16 cellular contexts compared by ENCODE assay signal in genomic region chr1:18160290-18160942, GRCh38. TPM values are rescaled to one million over a fixed set of nuclear protein-coding genes. Genes with fewer than 3 reads are reported as not detected.
A peak's percentile ranks its signal among the peaks of the same experiment; 100 is the strongest.
DNase-seq lines count a peak whose midpoint lies in the region; ATAC-seq and TF ChIP-seq lines count a peak whose summit lies in the region.
"Had no signal": no experiment of that assay in that cellular context is flagged by ENCODE, and none has a peak within 500 bp of the region (broad histone marks: within the 10 kb centered on the region; RNA-seq: fewer than 3 reads in every experiment).

No MANE protein-coding gene starts in this region.

- H3K36me3 ChIP-seq in neural progenitor cell (no peaks in the 10 kb centered on the region), GM23338 (ENCODE audit: insufficient read depth) (no peaks in the 10 kb centered on the region)
- H3K36me3 ChIP-seq: vagina had no signal

- H3K27me3 ChIP-seq in layer of hippocampus (ENCODE audit: control insufficient read depth, insufficient read depth, low read length) (no peaks in the 10 kb centered on the region), neural progenitor cell (no peaks in the 10 kb centered on the region), GM23338 (ENCODE audit: insufficient read depth) (no peaks in the 10 kb centered on the region)
- H3K27me3 ChIP-seq: foreskin keratinocyte, vagina had no signal

- H3K4me3 Mint-ChIP-seq in neural progenitor cell: no peak overlapping the region
- H3K4me3 Mint-ChIP-seq in GM23338: no peak overlapping the region
- H3K4me3 Mint-ChIP-seq: activated CD4-positive, alpha-beta T cell treated with anti-CD3 and anti-CD28 coated beads for 36 hours; effector memory CD8-positive, alpha-beta T cell had no signal

- H3K79me2 ChIP-seq in neural progenitor cell (ENCODE audit: low read depth) (no peaks in the 10 kb centered on the region), GM23338 (replicated peaks; ENCODE audit: insufficient read depth) (no peaks in the 10 kb centered on the region)

- no peak overlapping the region for H3K9ac ChIP-seq in neural progenitor cell

- intact Hi-C loops in sciatic nerve (cut with DNase I): no loop called here

- H4K20me1 ChIP-seq in neural progenitor cell (ENCODE audit: low read depth) (no peaks in the 10 kb centered on the region), GM23338 (replicated peaks; ENCODE audit: insufficient read depth) (0 out of 2 replicates have a peak, but pooled peaks cover 2% of the 10 kb centered on the region)

- H3K27ac Mint-ChIP-seq in neural progenitor cell (no peak overlapping the region), GM23338 (no peak overlapping the region)
- H3K27ac Mint-ChIP-seq: activated CD4-positive, alpha-beta T cell treated with anti-CD3 and anti-CD28 coated beads for 36 hours; effector memory CD8-positive, alpha-beta T cell had no signal

- H3K4me2 ChIP-seq in neural progenitor cell: no peak overlapping the region
- H3K4me2 ChIP-seq in GM23338: no peak overlapping the region

- H3K4me1 Mint-ChIP-seq in neural progenitor cell: no peaks in the 10 kb centered on the region
- H3K4me1 Mint-ChIP-seq in GM23338: peaks cover 6% of the 10 kb centered on the region; the same call in 2 of the 3 replicates
- H3K4me1 Mint-ChIP-seq: activated CD4-positive, alpha-beta T cell treated with anti-CD3 and anti-CD28 coated beads for 36 hours had no signal

- DNase-seq in GDM1 (lab: John Stamatoyannopoulos, UW) (peak; percentile 61), caudate nucleus (lab: John Stamatoyannopoulos, UW) (peak in 24 of 61 donors; percentile 3 to 47 (median 22)), sciatic nerve (ENCODE audit: low spot score) (peak; percentile 69), NCI-H2107 treated with DMSO at 0.1 percent for 48 hours (lab: John Stamatoyannopoulos, UW; ENCODE audit: unreplicated experiment) (no peak), neural progenitor cell (ENCODE audit: low spot score) (no peak), GM23338 (ENCODE audit: low spot score) (no peak), kidney glomerular epithelial cell (lab: John Stamatoyannopoulos, UW) (no peak)
- DNase-seq: activated CD4-positive, alpha-beta T cell treated with anti-CD3 and anti-CD28 coated beads for 36 hours; activated T-cell treated with anti-CD3 and anti-CD28 coated beads, Interleukin-2, amount 50 U/mL, for 1 hour; effector memory CD8-positive, alpha-beta T cell; foreskin keratinocyte; NCI-H446; PC-3; T-helper 2 cell had no signal

- no peak overlapping the region for H3K4me3 ChIP-seq in neural progenitor cell
- no peak overlapping the region for H3K4me3 ChIP-seq in GM23338
- H3K4me3 ChIP-seq: vagina had no signal

- ATAC-seq in sciatic nerve: peak; percentile 92
- ATAC-seq in GM23338: no peak
- ATAC-seq: activated CD4-positive, alpha-beta T cell treated with anti-CD3 and anti-CD28 coated beads for 36 hours; effector memory CD8-positive, alpha-beta T cell; foreskin keratinocyte; PC-3 had no signal

- H2AFZ ChIP-seq in neural progenitor cell (replicated peaks): no peak overlapping the region
- no peak overlapping the region for H2AFZ ChIP-seq in GM23338

- H3K36me3 Mint-ChIP-seq in neural progenitor cell: no peaks in the 10 kb centered on the region
- H3K36me3 Mint-ChIP-seq in GM23338 (ENCODE audit: low read depth): no peaks in the 10 kb centered on the region

- H3K27me3 Mint-ChIP-seq in neural progenitor cell (ENCODE audit: insufficient read depth, low read depth) (peaks cover 4% of the 10 kb centered on the region), GM23338 (ENCODE audit: insufficient read depth, low read depth, poor library complexity) (peaks cover 5% of the 10 kb centered on the region)

- H3K9me2 ChIP-seq in GM23338 (ENCODE audit: insufficient read depth): no peaks in the 10 kb centered on the region

- H3K27ac ChIP-seq in caudate nucleus (ENCODE audit: low read depth, low read length) (peak overlapping the region; percentile 71), layer of hippocampus (ENCODE audit: low read depth, low read length) (peak overlapping the region; percentile 65), neural progenitor cell (no peak overlapping the region), GM23338 (ENCODE audit: low read depth) (no peak overlapping the region)
- H3K27ac ChIP-seq: foreskin keratinocyte, vagina had no signal

- TF ChIP-seq CTCF in neural progenitor cell (IDR thresholded peaks at IDR 0.05) (no peak), GM23338 (conservative IDR thresholded peaks at IDR 0.05; ENCODE audit: low read depth in 2 of 2) (no peak)

- no peaks in the 10 kb centered on the region for H3K9me3 Mint-ChIP-seq in neural progenitor cell
- no peaks in the 10 kb centered on the region; the same call in 2 of the 3 replicates for H3K9me3 Mint-ChIP-seq in GM23338
- H3K9me3 Mint-ChIP-seq: effector memory CD8-positive, alpha-beta T cell had no signal

- H3F3A ChIP-seq in neural progenitor cell (ENCODE audit: low read depth): no peaks in the 10 kb centered on the region
- H3F3A ChIP-seq in GM23338 (replicated peaks; ENCODE audit: low read depth): no peaks in the 10 kb centered on the region

- H3K4me1 ChIP-seq in neural progenitor cell (no peaks in the 10 kb centered on the region), GM23338 (ENCODE audit: insufficient read depth) (peaks cover 1% of the 10 kb centered on the region; the same call in 1 of the 2 replicates)
- H3K4me1 ChIP-seq: vagina had no signal

- H3K9me3 ChIP-seq in neural progenitor cell (ENCODE audit: low read depth): no peaks in the 10 kb centered on the region
- H3K9me3 ChIP-seq: vagina had no signal

TF ChIP-seq in GM23338, 12 proteins besides CTCF, POLR2A, EP300 and RAD21 (continues in another document):
- TF ChIP-seq ZNF114 (CRISPR knock-in tag; IDR thresholded peaks at IDR 0.05): no peak
- TF ChIP-seq CREB1 (CRISPR knock-in tag; IDR thresholded peaks at IDR 0.05; ENCODE audit: low read depth): no peak
- no peak for TF ChIP-seq STAT1 (IDR thresholded peaks at IDR 0.05; ENCODE audit: unreplicated experiment)
- TF ChIP-seq ZNF331 (CRISPR knock-in tag; IDR thresholded peaks at IDR 0.05; ENCODE audit: low read depth): no peak
- no peak for TF ChIP-seq NANOG (IDR thresholded peaks at IDR 0.05; ENCODE audit: borderline replicate concordance)
- TF ChIP-seq EZH2phosphoT487 (IDR thresholded peaks at IDR 0.05; ENCODE audit: unreplicated experiment): no peak
- no peak for TF ChIP-seq ETS1 (IDR thresholded peaks at IDR 0.05)
- TF ChIP-seq POLR2AphosphoS5 (IDR thresholded peaks at IDR 0.05; ENCODE audit: low read depth): no peak
- no peak for TF ChIP-seq EZH2 (IDR thresholded peaks at IDR 0.05; ENCODE audit: low read depth, unreplicated experiment)
- TF ChIP-seq REST (IDR thresholded peaks at IDR 0.05; ENCODE audit: unreplicated experiment): no peak
- no peak for TF ChIP-seq JUNB (IDR thresholded peaks at IDR 0.05; ENCODE audit: unreplicated experiment)

RNA-seq across cellular contexts. Expression of gene IGSF21, which starts 52.8 kb away (rescaled TPM):
- total RNA-seq in sciatic nerve (4.5 TPM), neural progenitor cell (ENCODE audit: low replicate concordance) (1.7 and 6.9 TPM in 2 replicates)
- 15.6 and 17.9 TPM in 2 replicates for total RNA-seq in GM23338 (2014; rRNA removed; shearing (Covaris generic))
- 14.5 and 15.7 TPM in 2 replicates for polyA plus RNA-seq in GM23338 (2016; fragmentation: Nextera tagmentation; extraction: Ambion mirVana)
- total RNA-seq: activated CD4-positive, alpha-beta T cell treated with anti-CD3 and anti-CD28 coated beads for 36 hours; foreskin keratinocyte; PC-3 had no signal
- polyA plus RNA-seq: foreskin keratinocyte had no signal

Comparison
In these comparisons a context has a peak if more than half of its experiments do, and no peak if none do; other contexts are left out.
1. DNase-seq: peak in GDM1 (single experiment) and sciatic nerve (single experiment); none in NCI-H2107 treated with DMSO at 0.1 percent for 48 hours (single experiment), neural progenitor cell (single experiment), GM23338 (single experiment) and kidney glomerular epithelial cell (single experiment).
2. H3K27ac ChIP-seq: peak in caudate nucleus (single experiment) and layer of hippocampus (single experiment); none in neural progenitor cell (single experiment) and GM23338 (single experiment).